14 cellular contexts compared by ENCODE assay signal in the genomic region with DNA sequence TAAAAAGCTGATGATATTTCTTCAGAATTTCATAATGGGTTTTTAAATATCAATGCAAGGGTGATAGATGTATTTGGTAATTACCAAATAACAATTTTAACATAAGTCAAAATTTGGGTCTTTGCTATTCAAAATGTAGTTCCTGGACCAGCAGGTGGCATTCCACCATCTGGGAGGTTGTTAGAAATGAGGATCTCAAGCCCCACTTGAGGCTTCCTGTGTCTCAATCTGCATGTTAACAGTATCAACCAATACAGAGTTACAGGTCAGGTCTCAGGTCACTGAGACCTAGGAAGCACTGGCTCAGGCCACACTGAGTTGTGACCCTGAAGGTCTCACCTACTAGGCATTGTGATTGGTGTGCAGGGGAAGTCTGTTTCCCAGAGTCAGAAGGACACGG. TPM values are rescaled to one million over a fixed set of nuclear protein-coding genes. Genes with fewer than 3 reads are reported as not detected.
A peak's percentile ranks its signal among the peaks of the same experiment; 100 is the strongest.
DNase-seq lines count a peak whose midpoint lies in the region; ATAC-seq, FAIRE-seq and TF ChIP-seq lines count a peak whose summit lies in the region.
"Had no signal": no experiment of that assay in that cellular context is flagged by ENCODE, and none has a peak within 500 bp of the region (broad histone marks: within the 10 kb centered on the region; RNA-seq: fewer than 3 reads in every experiment).

No MANE protein-coding gene starts in this region.

- no peak overlapping the region for H3K27ac ChIP-seq in psoas muscle
- H3K27ac ChIP-seq: SJCRH30 had no signal

- peaks cover 0 to 1% of the 10 kb centered on the region in 2 donors for H3K9me3 Mint-ChIP-seq in effector memory CD8-positive, alpha-beta T cell
- H3K9me3 Mint-ChIP-seq: activated CD4-positive, alpha-beta T cell treated with anti-CD3 and anti-CD28 coated beads, Interleukin-2, amount 10 ng/mL, durations not matched to agents 7 days and 5 days had no signal

- no peak for ATAC-seq in esophagus mucosa
- ATAC-seq in psoas muscle = no peak
- no peak for ATAC-seq in effector memory CD8-positive, alpha-beta T cell (replicated peaks)

- H3K4me1 Mint-ChIP-seq in effector memory CD8-positive, alpha-beta T cell (ENCODE audit: low read depth in 2 of 2) = no peaks in the 10 kb centered on the region
- H3K4me1 Mint-ChIP-seq: activated CD4-positive, alpha-beta T cell treated with anti-CD3 and anti-CD28 coated beads, Interleukin-2, amount 10 ng/mL, durations not matched to agents 7 days and 5 days had no signal

- H3K9me3 ChIP-seq in BE2C (no peaks in the 10 kb centered on the region), psoas muscle (no peaks in the 10 kb centered on the region)
- H3K9me3 ChIP-seq: SJCRH30 had no signal

- 82 to 86% (median 86%) methylated on average over 1 of the region's 1 CpG for WGBS in psoas muscle, 3 donors

- H3K4me3 ChIP-seq in BE2C (ENCODE audit: low read depth, low read length) (no peak overlapping the region), psoas muscle (no peak overlapping the region)
- H3K4me3 ChIP-seq: lung, SJCRH30 had no signal

- peaks cover 12% of the 10 kb centered on the region for H3K4me1 ChIP-seq in BE2C
- H3K4me1 ChIP-seq in psoas muscle = no peaks in the 10 kb centered on the region
- H3K4me1 ChIP-seq: SJCRH30 had no signal

- peaks cover 12 to 34% of the 10 kb centered on the region in 2 donors for H3K27me3 Mint-ChIP-seq in effector memory CD8-positive, alpha-beta T cell
- H3K27me3 Mint-ChIP-seq: activated CD4-positive, alpha-beta T cell treated with anti-CD3 and anti-CD28 coated beads, Interleukin-2, amount 10 ng/mL, durations not matched to agents 7 days and 5 days had no signal

- no peak overlapping the region for H3K27ac Mint-ChIP-seq in effector memory CD8-positive, alpha-beta T cell
- H3K27ac Mint-ChIP-seq: activated CD4-positive, alpha-beta T cell treated with anti-CD3 and anti-CD28 coated beads, Interleukin-2, amount 10 ng/mL, durations not matched to agents 7 days and 5 days had no signal

- H3K36me3 Mint-ChIP-seq in effector memory CD8-positive, alpha-beta T cell (ENCODE audit: insufficient read depth) = no peaks in the 10 kb centered on the region

- DNase-seq in BE2C (no peak), GM18507 (ENCODE audit: extremely low spot score, insufficient read length, low read depth) (no peak), NCI-H2196 (lab: John Stamatoyannopoulos, UW; ENCODE audit: unreplicated experiment) (peak; percentile 48), dermis blood vessel endothelial cell (peak; percentile 22), psoas muscle (no peak), NCI-H345 (lab: John Stamatoyannopoulos, UW) (no peak)
- DNase-seq in effector memory CD8-positive, alpha-beta T cell = no peak
- DNase-seq: activated CD4-positive, alpha-beta T cell treated with anti-CD3 and anti-CD28 coated beads, Interleukin-2, amount 10 ng/mL, durations not matched to agents 7 days and 5 days; NCI-H1417 treated with DMSO at 0.1 percent for 48 hours; stimulated activated CD4-positive, alpha-beta T cell treated with anti-CD3 and anti-CD28 coated beads, Interleukin-4, amount 100 ng/mL, for 4 hours had no signal

- H3K27me3 ChIP-seq in BE2C (no peaks in the 10 kb centered on the region), psoas muscle (ENCODE audit: insufficient read depth in 3 of 3, low read length in 2 of 3) (no peaks in the 10 kb centered on the region)
- H3K27me3 ChIP-seq: SJCRH30 had no signal

- H3K36me3 ChIP-seq in BE2C = no peaks in the 10 kb centered on the region
- no peaks in the 10 kb centered on the region for H3K36me3 ChIP-seq in psoas muscle (ENCODE audit: insufficient read depth in 1 of 2, low read depth in 1 of 2)
- H3K36me3 ChIP-seq: SJCRH30 had no signal

- TF ChIP-seq CTCF in BE2C (IDR thresholded peaks at IDR 0.05; ENCODE audit: low read depth, low read length) (peak; percentile 29; the same call in 1 of the 2 replicates), psoas muscle (IDR thresholded peaks at IDR 0.05) (no peak)

- no peak overlapping the region for H3K4me3 Mint-ChIP-seq in effector memory CD8-positive, alpha-beta T cell
- H3K4me3 Mint-ChIP-seq: activated CD4-positive, alpha-beta T cell treated with anti-CD3 and anti-CD28 coated beads, Interleukin-2, amount 10 ng/mL, durations not matched to agents 7 days and 5 days had no signal

- peak; percentile 48 for FAIRE-seq in GM18507 (lab: Jason Lieb, UNC)
- FAIRE-seq: colon had no signal

- intact Hi-C loops in psoas muscle (cut with DNase I) = no loop called here

RNA-seq across cellular contexts. Expression of a gene that starts 57.2 kb away (rescaled TPM):
- polyA plus RNA-seq in BE2C (2012; ENCODE audit: insufficient read depth, insufficient read length, low read depth) = 47.8 TPM
- total RNA-seq in dermis blood vessel endothelial cell = 20.8 and 24.8 TPM in 2 replicates
- 11.5 TPM for total RNA-seq in esophagus mucosa
- 10 to 100 TPM; 20.3 to 45.1 (median 24.8) TPM for total RNA-seq in psoas muscle
- 10 to 100 TPM; 24.2 to 55.9 (median 42.5) TPM for polyA plus RNA-seq in psoas muscle

Comparison
In these comparisons a context has a peak if more than half of its experiments do, and no peak if none do; other contexts are left out.
1. DNase-seq: peak in NCI-H2196 (single experiment) and dermis blood vessel endothelial cell (single experiment); none in BE2C (single experiment), GM18507 (single experiment), psoas muscle (0 of 2), effector memory CD8-positive, alpha-beta T cell (0 of 3) and NCI-H345 (single experiment).